In the genomic region with DNA sequence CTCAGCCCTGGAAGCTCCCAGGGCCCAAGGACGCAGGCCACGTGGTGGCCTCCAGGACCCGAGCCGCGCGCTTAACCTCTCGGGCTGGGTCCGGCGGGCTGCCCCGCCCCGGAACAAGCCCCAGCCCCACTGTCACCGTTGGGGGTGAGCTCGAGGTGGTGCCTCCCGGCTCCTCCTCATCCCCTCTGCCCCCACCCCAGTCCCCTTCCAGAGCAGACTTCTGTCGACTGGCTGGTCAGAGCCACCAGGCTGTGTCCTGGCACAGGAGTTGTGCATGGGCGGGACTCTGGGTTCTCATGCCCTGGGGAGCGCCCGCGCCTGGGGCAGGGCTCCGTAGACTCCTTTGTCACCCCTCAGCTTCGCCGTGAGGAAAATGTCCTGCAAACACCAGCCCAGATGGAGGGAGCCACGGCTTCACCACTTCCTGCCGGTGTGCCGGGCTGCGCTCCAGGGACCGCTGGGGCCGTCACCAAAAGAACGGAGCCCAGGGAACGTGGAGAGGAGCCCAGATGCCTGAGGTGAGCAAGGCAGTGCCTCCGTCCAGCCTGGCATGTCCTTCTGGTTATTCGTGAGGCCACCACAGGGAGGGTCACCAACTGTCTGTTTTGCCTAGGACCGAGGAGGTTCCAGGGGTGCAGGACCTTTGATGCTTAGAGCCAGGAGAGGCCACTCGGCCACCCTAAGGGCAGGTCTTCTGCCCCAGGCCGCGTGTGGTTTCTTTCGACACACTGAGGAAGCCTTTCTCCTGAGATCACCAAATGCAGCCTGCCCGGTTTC, we compare ENCODE assay signal across 1 cellular context.
A peak's percentile ranks its signal among the peaks of the same experiment; 100 is the strongest.
TF ChIP-seq lines count a peak whose summit lies in the region.

No MANE protein-coding gene starts in this region.

TF ChIP-seq in HepG2, 621 proteins besides CTCF, POLR2A, EP300 and RAD21 (continued from another document):
- TF ChIP-seq, protein P1, sequence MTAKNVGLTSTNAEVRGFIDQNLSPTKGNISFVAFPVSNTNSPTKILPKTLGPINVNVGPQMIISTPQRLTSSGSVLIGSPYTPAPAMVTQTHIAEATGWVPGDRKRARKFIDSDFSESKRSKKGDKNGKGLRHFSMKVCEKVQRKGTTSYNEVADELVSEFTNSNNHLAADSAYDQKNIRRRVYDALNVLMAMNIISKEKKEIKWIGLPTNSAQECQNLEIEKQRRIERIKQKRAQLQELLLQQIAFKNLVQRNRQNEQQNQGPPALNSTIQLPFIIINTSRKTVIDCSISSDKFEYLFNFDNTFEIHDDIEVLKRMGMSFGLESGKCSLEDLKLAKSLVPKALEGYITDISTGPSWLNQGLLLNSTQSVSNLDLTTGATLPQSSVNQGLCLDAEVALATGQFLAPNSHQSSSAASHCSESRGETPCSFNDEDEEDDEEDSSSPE (CRISPR knock-in tag; IDR thresholded peaks at IDR 0.05): peak; percentile 90
- TF ChIP-seq FOXA1 (IDR thresholded peaks at IDR 0.05): no peak
- no peak for TF ChIP-seq FOXA1 (CRISPR knock-in tag; IDR thresholded peaks at IDR 0.05)
- TF ChIP-seq, protein P2, sequence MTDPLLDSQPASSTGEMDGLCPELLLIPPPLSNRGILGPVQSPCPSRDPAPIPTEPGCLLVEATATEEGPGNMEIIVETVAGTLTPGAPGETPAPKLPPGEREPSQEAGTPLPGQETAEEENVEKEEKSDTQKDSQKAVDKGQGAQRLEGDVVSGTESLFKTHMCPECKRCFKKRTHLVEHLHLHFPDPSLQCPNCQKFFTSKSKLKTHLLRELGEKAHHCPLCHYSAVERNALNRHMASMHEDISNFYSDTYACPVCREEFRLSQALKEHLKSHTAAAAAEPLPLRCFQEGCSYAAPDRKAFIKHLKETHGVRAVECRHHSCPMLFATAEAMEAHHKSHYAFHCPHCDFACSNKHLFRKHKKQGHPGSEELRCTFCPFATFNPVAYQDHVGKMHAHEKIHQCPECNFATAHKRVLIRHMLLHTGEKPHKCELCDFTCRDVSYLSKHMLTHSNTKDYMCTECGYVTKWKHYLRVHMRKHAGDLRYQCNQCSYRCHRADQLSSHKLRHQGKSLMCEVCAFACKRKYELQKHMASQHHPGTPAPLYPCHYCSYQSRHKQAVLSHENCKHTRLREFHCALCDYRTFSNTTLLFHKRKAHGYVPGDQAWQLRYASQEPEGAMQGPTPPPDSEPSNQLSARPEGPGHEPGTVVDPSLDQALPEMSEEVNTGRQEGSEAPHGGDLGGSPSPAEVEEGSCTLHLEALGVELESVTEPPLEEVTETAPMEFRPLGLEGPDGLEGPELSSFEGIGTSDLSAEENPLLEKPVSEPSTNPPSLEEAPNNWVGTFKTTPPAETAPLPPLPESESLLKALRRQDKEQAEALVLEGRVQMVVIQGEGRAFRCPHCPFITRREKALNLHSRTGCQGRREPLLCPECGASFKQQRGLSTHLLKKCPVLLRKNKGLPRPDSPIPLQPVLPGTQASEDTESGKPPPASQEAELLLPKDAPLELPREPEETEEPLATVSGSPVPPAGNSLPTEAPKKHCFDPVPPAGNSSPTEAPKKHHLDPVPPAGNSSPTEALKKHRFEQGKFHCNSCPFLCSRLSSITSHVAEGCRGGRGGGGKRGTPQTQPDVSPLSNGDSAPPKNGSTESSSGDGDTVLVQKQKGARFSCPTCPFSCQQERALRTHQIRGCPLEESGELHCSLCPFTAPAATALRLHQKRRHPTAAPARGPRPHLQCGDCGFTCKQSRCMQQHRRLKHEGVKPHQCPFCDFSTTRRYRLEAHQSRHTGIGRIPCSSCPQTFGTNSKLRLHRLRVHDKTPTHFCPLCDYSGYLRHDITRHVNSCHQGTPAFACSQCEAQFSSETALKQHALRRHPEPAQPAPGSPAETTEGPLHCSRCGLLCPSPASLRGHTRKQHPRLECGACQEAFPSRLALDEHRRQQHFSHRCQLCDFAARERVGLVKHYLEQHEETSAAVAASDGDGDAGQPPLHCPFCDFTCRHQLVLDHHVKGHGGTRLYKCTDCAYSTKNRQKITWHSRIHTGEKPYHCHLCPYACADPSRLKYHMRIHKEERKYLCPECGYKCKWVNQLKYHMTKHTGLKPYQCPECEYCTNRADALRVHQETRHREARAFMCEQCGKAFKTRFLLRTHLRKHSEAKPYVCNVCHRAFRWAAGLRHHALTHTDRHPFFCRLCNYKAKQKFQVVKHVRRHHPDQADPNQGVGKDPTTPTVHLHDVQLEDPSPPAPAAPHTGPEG (CRISPR knock-in tag; IDR thresholded peaks at IDR 0.05): peak; percentile 58
- TF ChIP-seq ZNF644 (CRISPR knock-in tag; IDR thresholded peaks at IDR 0.05; ENCODE audit: low read depth): no peak
- no peak for TF ChIP-seq SUZ12 (IDR thresholded peaks at IDR 0.05; ENCODE audit: low read depth, low read length)
- 0 out of 2 replicates have a peak, but pooled peaks have one; percentile 28 for TF ChIP-seq ZNF678 (CRISPR knock-in tag; IDR thresholded peaks at IDR 0.05)
- no peak for TF ChIP-seq ONECUT2 (CRISPR knock-in tag; IDR thresholded peaks at IDR 0.05)
- TF ChIP-seq ATRX (CRISPR knock-in tag; IDR thresholded peaks at IDR 0.05; ENCODE audit: borderline replicate concordance): no peak
- peak; percentile 57; the same call in 1 of the 2 replicates for TF ChIP-seq TBX2 (CRISPR knock-in tag; IDR thresholded peaks at IDR 0.05; ENCODE audit: borderline replicate concordance)
- TF ChIP-seq, protein P3, sequence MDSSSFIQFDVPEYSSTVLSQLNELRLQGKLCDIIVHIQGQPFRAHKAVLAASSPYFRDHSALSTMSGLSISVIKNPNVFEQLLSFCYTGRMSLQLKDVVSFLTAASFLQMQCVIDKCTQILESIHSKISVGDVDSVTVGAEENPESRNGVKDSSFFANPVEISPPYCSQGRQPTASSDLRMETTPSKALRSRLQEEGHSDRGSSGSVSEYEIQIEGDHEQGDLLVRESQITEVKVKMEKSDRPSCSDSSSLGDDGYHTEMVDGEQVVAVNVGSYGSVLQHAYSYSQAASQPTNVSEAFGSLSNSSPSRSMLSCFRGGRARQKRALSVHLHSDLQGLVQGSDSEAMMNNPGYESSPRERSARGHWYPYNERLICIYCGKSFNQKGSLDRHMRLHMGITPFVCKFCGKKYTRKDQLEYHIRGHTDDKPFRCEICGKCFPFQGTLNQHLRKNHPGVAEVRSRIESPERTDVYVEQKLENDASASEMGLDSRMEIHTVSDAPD (CRISPR knock-in tag; IDR thresholded peaks at IDR 0.05): peak; percentile 36; the same call in 1 of the 2 replicates
- no peak for TF ChIP-seq CEBPB (IDR thresholded peaks at IDR 0.05; ENCODE audit: borderline replicate concordance, low read depth, low read length)
- TF ChIP-seq GLI4 (CRISPR knock-in tag; IDR thresholded peaks at IDR 0.05; ENCODE audit: borderline replicate concordance): no peak
- no peak for TF ChIP-seq KDM5A (IDR thresholded peaks at IDR 0.05; ENCODE audit: borderline replicate concordance, low read length)
- peak; percentile 88; the same call in 1 of the 2 replicates for TF ChIP-seq ZFX (CRISPR knock-in tag; IDR thresholded peaks at IDR 0.05; ENCODE audit: low read depth)
- no peak for TF ChIP-seq ZNF839 (CRISPR knock-in tag; IDR thresholded peaks at IDR 0.05; ENCODE audit: borderline replicate concordance)
- no peak for TF ChIP-seq PCBP1 (IDR thresholded peaks at IDR 0.05; ENCODE audit: borderline replicate concordance, low read depth, low read length)
- TF ChIP-seq ZNF563 (CRISPR knock-in tag; IDR thresholded peaks at IDR 0.05): no peak
- no peak; the same call in 1 of the 2 replicates for TF ChIP-seq SALL1 (CRISPR knock-in tag; IDR thresholded peaks at IDR 0.05)
- TF ChIP-seq KMT2A (CRISPR knock-in tag; IDR thresholded peaks at IDR 0.05): no peak; the same call in 1 of the 2 replicates
TF ChIP-seq in HepG2: peak in this region for 188.
